15 cellular contexts compared by ENCODE assay signal in the genomic region with DNA sequence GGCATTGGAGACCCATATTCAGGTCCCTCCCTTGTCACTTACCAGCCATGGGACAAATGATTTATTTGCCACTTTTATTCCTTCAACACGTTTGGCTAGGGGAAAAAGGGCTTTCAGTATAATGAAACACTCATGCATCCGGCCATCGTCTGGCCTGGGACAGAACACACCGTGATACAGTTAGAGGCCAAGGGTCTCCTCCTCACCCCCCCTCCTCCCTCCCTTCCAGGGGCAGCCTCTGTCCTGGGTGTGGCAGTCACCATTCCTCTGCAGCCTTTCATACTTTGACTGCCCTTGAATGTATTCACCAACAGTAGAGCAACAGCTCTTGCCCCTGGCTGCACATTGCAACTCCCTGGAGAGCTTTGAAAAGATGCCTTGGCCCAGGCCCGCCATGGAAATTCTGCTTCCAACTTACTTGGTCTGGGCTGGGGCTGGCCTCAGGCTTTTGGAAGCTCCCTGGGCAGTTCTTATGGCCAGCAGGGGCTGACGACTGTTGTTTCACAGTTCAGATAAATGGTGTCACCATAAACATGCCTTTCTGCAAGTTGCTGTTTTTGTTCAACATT. TPM values are rescaled to one million over a fixed set of nuclear protein-coding genes. Genes with fewer than 3 reads are reported as not detected.
DNase-seq lines count a peak whose midpoint lies in the region; FAIRE-seq and TF ChIP-seq lines count a peak whose summit lies in the region.
"Had no signal": no experiment of that assay in that cellular context is flagged by ENCODE, and none has a peak within 500 bp of the region (broad histone marks: within the 10 kb centered on the region; RNA-seq: fewer than 3 reads in every experiment).

No MANE protein-coding gene starts in this region.

- no peaks in the 10 kb centered on the region for H3K9me3 Mint-ChIP-seq in CD8-positive, alpha-beta memory T cell
- peaks cover 14% of the 10 kb centered on the region for H3K9me3 Mint-ChIP-seq in glutamatergic neuron (ENCODE audit: unreplicated experiment)

- H3K4me3 ChIP-seq in CD8-positive, alpha-beta memory T cell (ENCODE audit: low read length) = no peak overlapping the region
- no peak overlapping the region for H3K4me3 ChIP-seq in small intestine (ENCODE audit: low read depth in 1 of 2, low read length in 2 of 2)
- H3K4me3 ChIP-seq in lower leg skin (ENCODE audit: low read depth, poor library complexity, severe bottlenecking) = no peak overlapping the region
- H3K4me3 ChIP-seq in right atrium auricular region = no peak overlapping the region
- H3K4me3 ChIP-seq: ovary had no signal

- no peak overlapping the region for H3K27ac ChIP-seq in CD8-positive, alpha-beta memory T cell (ENCODE audit: low read depth, low read length)
- H3K27ac ChIP-seq in VCaP (peak overlapping the region; percentile 97), small intestine (ENCODE audit: low read depth in 1 of 2, low read length in 1 of 2) (peak overlapping the region; percentile 96), right atrium auricular region (no peak overlapping the region)
- H3K27ac ChIP-seq: ovary had no signal

- CTCF ChIA-PET in CD8-positive, alpha-beta memory T cell (lab: Charles Lee) = no interaction called here

- H3K4me1 ChIP-seq in CD8-positive, alpha-beta memory T cell (ENCODE audit: insufficient read depth, low read length) = peaks cover 3% of the 10 kb centered on the region
- peaks cover 8 to 9% of the 10 kb centered on the region in 2 donors for H3K4me1 ChIP-seq in small intestine (ENCODE audit: control insufficient read depth in 2 of 2, insufficient read depth in 1 of 2, low read depth in 1 of 2, low read length in 1 of 2)
- peaks cover 0 to 82% of the 10 kb centered on the region in 2 donors for H3K4me1 ChIP-seq in right atrium auricular region

- WGBS in small intestine, 3 donors = 19 to 37% (median 23%) methylated on average over 6 of the region's 6 CpGs
- 40 to 43% methylated on average over 6 of the region's 6 CpGs for WGBS in lower leg skin, 2 donors

- peaks cover 0 to 4% of the 10 kb centered on the region in 2 donors for H3K27me3 Mint-ChIP-seq in CD8-positive, alpha-beta memory T cell
- peaks cover 6% of the 10 kb centered on the region for H3K27me3 Mint-ChIP-seq in glutamatergic neuron (ENCODE audit: unreplicated experiment)

- peaks cover 0 to 3% (median 0%) of the 10 kb centered on the region in 3 donors for H3K36me3 Mint-ChIP-seq in CD8-positive, alpha-beta memory T cell
- no peaks in the 10 kb centered on the region for H3K36me3 Mint-ChIP-seq in glutamatergic neuron (ENCODE audit: unreplicated experiment)

- H3K4me3 Mint-ChIP-seq in CD8-positive, alpha-beta memory T cell = peak overlapping the region in 2 of 7 donors; percentile 19 to 35
- H3K4me3 Mint-ChIP-seq in glutamatergic neuron (ENCODE audit: unreplicated experiment) = no peak overlapping the region

- no peak for TF ChIP-seq CTCF in VCaP (conservative IDR thresholded peaks at IDR 0.05)
- TF ChIP-seq CTCF in glutamatergic neuron (IDR thresholded peaks at IDR 0.05; ENCODE audit: partially characterized antibody, unreplicated experiment) = no peak
- TF ChIP-seq CTCF in lower leg skin (IDR thresholded peaks at IDR 0.05) = no peak
- TF ChIP-seq CTCF in right atrium auricular region (IDR thresholded peaks at IDR 0.05) = no peak

- FAIRE-seq in small intestine (lab: Jason Lieb, UNC) = no peak
- FAIRE-seq: frontal cortex, RCC 7860 had no signal

- intact Hi-C loops in lower leg skin (cut with DNase I; ENCODE audit: low total_unique reads) = loop anchor here (10.0 kb wide), 1 partner anchor 56 kb away; no protein-coding TSS in a partner anchor

- H3K9me3 ChIP-seq in CD8-positive, alpha-beta memory T cell (ENCODE audit: low read length) = no peaks in the 10 kb centered on the region
- H3K9me3 ChIP-seq in small intestine (ENCODE audit: control insufficient read depth, low read depth) = no peaks in the 10 kb centered on the region
- no peaks in the 10 kb centered on the region for H3K9me3 ChIP-seq in right atrium auricular region
- H3K9me3 ChIP-seq: ovary had no signal

- POLR2A ChIA-PET in CD8-positive, alpha-beta memory T cell (lab: Charles Lee) = no interaction called here

- TF ChIP-seq POLR2A in lower leg skin (IDR thresholded peaks at IDR 0.05) = no peak

- no peak for DNase-seq in CD8-positive, alpha-beta memory T cell
- DNase-seq in glutamatergic neuron = no peak
- DNase-seq in small intestine = peak; percentile 90
- DNase-seq in NCI-H2107 (lab: John Stamatoyannopoulos, UW) = no peak
- no peak for DNase-seq in lower leg skin (ENCODE audit: low spot score in 2 of 2)
- DNase-seq in right atrium auricular region (ENCODE audit: low spot score) = no peak
- DNase-seq in activated effector memory CD4-positive, alpha-beta T cell treated with Interleukin-2 at 50 U/mL for 16 hours = no peak
- DNase-seq: activated CD4-positive, alpha-beta T cell treated with anti-CD3 and anti-CD28 coated beads, Interleukin-2, amount 50 U/mL, for 4 hours; dermis blood vessel endothelial cell; MV-4-11; ovary; T-helper 2 cell had no signal

- no peaks in the 10 kb centered on the region for H3K36me3 ChIP-seq in CD8-positive, alpha-beta memory T cell (ENCODE audit: insufficient read depth, low read length)
- H3K36me3 ChIP-seq in small intestine (ENCODE audit: control insufficient read depth in 2 of 2, insufficient read depth in 2 of 2, low read length in 2 of 2) (no peaks in the 10 kb centered on the region), right atrium auricular region (no peaks in the 10 kb centered on the region)
- H3K36me3 ChIP-seq: ovary had no signal

- peak overlapping the region in 7 of 8 donors; percentile 24 to 89 (median 36) for H3K27ac Mint-ChIP-seq in CD8-positive, alpha-beta memory T cell
- peak overlapping the region; percentile 82 for H3K27ac Mint-ChIP-seq in glutamatergic neuron (ENCODE audit: unreplicated experiment)

- peaks cover 42 to 84% (median 59%) of the 10 kb centered on the region in 3 donors for H3K4me1 Mint-ChIP-seq in CD8-positive, alpha-beta memory T cell
- H3K4me1 Mint-ChIP-seq in glutamatergic neuron (ENCODE audit: low read depth, unreplicated experiment) = peaks cover 46% of the 10 kb centered on the region

- no peaks in the 10 kb centered on the region for H3K27me3 ChIP-seq in CD8-positive, alpha-beta memory T cell (ENCODE audit: insufficient read depth, low read length, poor library complexity, severe bottlenecking)
- H3K27me3 ChIP-seq in small intestine (ENCODE audit: control insufficient read depth in 2 of 2, insufficient read depth in 2 of 2, low read length in 2 of 2) = no peaks in the 10 kb centered on the region
- no peaks in the 10 kb centered on the region for H3K27me3 ChIP-seq in right atrium auricular region
- H3K27me3 ChIP-seq: ovary had no signal

RNA-seq across cellular contexts. Expression of a gene that starts 3.0 kb away (rescaled TPM):
- total RNA-seq in CD8-positive, alpha-beta memory T cell = 10 to 100 TPM; 21.3 to 21.8 TPM
- polyA plus RNA-seq in CD8-positive, alpha-beta memory T cell = 1.8 TPM
- total RNA-seq in glutamatergic neuron (ENCODE audit: unreplicated experiment) (52.5 TPM), lower leg skin (10 to 100 TPM; 30.9 to 65.7 (median 40.1) TPM), right atrium auricular region (10 to 100 TPM; 11.2 to 13.7 TPM)
- 10 to 100 TPM; 34.6 to 59.7 (median 48.8) TPM for polyA plus RNA-seq in small intestine

RNA-seq across cellular contexts. Expression of a gene that starts 44.4 kb away (rescaled TPM):
- total RNA-seq in CD8-positive, alpha-beta memory T cell = not detected
- polyA plus RNA-seq in CD8-positive, alpha-beta memory T cell = 0.22 TPM
- total RNA-seq in glutamatergic neuron (ENCODE audit: unreplicated experiment) (not detected), lower leg skin (10 to 100 TPM; 20.8 to 46.5 (median 29.0) TPM), right atrium auricular region (not detected)
- polyA plus RNA-seq in small intestine = under 1 TPM in 1 of 3 donors, not detected in 2; 0.01 TPM
- total RNA-seq: dermis blood vessel endothelial cell, frontal cortex, ovary had no signal
- polyA plus RNA-seq: ovary had no signal

Comparison
In these comparisons a context has a peak if more than half of its experiments do, and no peak if none do; other contexts are left out.
1. H3K27ac ChIP-seq: peak in VCaP (single experiment) and small intestine (2 of 2); none in CD8-positive, alpha-beta memory T cell (single experiment) and right atrium auricular region (0 of 2).
2. RNA of a gene that starts 44.4 kb away (total RNA-seq): 20.8 to 46.5 TPM in lower leg skin; not detected in CD8-positive, alpha-beta memory T cell, not detected in glutamatergic neuron (single experiment) and not detected in right atrium auricular region; every median in the first group is over 10 times any median in the second.